Comparison of ENCODE assay signal across 1 cellular context in the genomic region with DNA sequence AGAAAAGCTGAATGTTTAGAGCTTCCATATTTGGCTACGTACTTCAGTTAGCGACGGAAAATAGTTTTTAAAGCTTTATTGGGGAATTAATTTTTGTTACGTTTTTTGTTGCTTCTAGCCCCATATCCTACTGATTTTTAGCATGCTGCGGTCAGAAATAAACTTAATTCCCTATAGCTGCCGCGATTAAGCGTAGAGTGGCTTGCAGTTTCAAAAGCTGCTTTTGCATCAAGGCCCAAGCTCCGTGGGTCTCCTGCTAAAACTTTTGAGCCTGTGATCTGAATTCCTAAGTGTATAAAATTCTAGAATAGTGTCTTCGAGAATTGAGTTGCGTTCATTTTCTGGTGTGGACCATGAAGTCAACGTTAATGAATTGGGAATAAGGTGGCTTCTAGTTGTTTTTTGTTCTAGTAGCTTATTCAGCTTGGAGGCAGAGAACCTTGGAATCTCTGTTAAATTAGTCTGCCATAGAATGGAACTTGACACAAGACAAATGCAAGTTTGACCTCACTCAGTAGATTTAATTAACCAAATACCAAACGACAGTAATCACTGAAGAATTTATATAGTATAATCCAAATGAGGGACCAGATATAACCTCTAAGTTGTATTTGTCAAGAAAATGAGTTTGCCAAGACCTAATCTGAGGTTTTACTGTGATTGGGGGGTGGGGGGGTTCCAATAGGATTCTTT.
TF ChIP-seq lines count a peak whose summit lies in the region.

No MANE protein-coding gene starts in this region.

TF ChIP-seq in WTC11, 78 proteins besides CTCF, POLR2A, EP300 and RAD21 (continued from another document):
- TF ChIP-seq, protein P1, sequence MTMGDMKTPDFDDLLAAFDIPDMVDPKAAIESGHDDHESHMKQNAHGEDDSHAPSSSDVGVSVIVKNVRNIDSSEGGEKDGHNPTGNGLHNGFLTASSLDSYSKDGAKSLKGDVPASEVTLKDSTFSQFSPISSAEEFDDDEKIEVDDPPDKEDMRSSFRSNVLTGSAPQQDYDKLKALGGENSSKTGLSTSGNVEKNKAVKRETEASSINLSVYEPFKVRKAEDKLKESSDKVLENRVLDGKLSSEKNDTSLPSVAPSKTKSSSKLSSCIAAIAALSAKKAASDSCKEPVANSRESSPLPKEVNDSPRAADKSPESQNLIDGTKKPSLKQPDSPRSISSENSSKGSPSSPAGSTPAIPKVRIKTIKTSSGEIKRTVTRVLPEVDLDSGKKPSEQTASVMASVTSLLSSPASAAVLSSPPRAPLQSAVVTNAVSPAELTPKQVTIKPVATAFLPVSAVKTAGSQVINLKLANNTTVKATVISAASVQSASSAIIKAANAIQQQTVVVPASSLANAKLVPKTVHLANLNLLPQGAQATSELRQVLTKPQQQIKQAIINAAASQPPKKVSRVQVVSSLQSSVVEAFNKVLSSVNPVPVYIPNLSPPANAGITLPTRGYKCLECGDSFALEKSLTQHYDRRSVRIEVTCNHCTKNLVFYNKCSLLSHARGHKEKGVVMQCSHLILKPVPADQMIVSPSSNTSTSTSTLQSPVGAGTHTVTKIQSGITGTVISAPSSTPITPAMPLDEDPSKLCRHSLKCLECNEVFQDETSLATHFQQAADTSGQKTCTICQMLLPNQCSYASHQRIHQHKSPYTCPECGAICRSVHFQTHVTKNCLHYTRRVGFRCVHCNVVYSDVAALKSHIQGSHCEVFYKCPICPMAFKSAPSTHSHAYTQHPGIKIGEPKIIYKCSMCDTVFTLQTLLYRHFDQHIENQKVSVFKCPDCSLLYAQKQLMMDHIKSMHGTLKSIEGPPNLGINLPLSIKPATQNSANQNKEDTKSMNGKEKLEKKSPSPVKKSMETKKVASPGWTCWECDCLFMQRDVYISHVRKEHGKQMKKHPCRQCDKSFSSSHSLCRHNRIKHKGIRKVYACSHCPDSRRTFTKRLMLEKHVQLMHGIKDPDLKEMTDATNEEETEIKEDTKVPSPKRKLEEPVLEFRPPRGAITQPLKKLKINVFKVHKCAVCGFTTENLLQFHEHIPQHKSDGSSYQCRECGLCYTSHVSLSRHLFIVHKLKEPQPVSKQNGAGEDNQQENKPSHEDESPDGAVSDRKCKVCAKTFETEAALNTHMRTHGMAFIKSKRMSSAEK (CRISPR knock-in tag; IDR thresholded peaks at IDR 0.05; ENCODE audit: borderline replicate concordance) = no peak
- TF ChIP-seq NR3C1 (CRISPR knock-in tag; conservative IDR thresholded peaks at IDR 0.05; ENCODE audit: low read depth) = no peak
TF ChIP-seq in WTC11: peak in this region for 0.
